In the genomic region with DNA sequence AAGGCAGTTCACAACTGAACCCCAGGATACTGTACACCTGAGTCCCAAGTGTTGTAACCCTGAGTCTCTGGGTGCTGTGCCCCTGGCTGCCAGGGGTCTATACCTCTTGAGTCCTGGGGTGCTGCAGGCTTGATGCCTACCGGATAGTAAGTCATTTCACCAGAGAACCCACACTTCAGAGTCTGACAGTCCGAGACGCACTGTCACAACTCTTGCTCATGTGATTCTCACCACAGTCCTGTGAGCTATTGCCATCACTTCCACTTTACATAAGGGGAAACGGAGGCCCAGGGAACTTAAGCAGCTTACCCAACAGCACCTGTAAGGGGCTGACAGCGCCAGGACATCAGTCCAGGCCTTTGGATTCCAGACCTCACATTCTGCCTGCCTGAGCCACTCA, we compare ENCODE assay signal across 19 cellular contexts.
"Had no signal": no experiment of that assay in that cellular context is flagged by ENCODE, and none has a peak within 500 bp of the region (broad histone marks: within the 10 kb centered on the region; RNA-seq: fewer than 3 reads in every experiment).

No MANE protein-coding gene starts in this region.

- H3K4me1 ChIP-seq: tibial artery had no signal

- H3K27ac ChIP-seq: tibial artery, vagina, WERI-Rb-1 had no signal

- H3K9me3 ChIP-seq: adrenal gland, mucosa of descending colon, tibial artery, vagina had no signal

- H3K4me3 Mint-ChIP-seq: activated CD8-positive, alpha-beta memory T cell treated with anti-CD3 and anti-CD28 coated beads, Interleukin-2, amount 10 ng/mL, durations not matched to agents 7 days and 5 days; activated naive CD4-positive, alpha-beta T cell treated with anti-CD3 and anti-CD28 coated beads, Interleukin-2, amount 10 ng/mL, durations not matched to agents 7 days and 5 days; memory B cell; natural killer cell had no signal

- H3K27me3 ChIP-seq: adrenal gland, tibial artery, vagina had no signal

- H3K4me1 Mint-ChIP-seq: memory B cell had no signal

- H3K36me3 Mint-ChIP-seq: activated CD8-positive, alpha-beta memory T cell treated with anti-CD3 and anti-CD28 coated beads, Interleukin-2, amount 10 ng/mL, durations not matched to agents 7 days and 5 days; activated naive CD4-positive, alpha-beta T cell treated with anti-CD3 and anti-CD28 coated beads, Interleukin-2, amount 10 ng/mL, durations not matched to agents 7 days and 5 days; memory B cell; natural killer cell had no signal

- DNase-seq: activated CD4-positive, alpha-beta T cell treated with anti-CD3 and anti-CD28 coated beads, Interleukin-2, amount 50 U/mL, for 48 hours; activated CD8-positive, alpha-beta memory T cell treated with anti-CD3 and anti-CD28 coated beads, Interleukin-2, amount 10 ng/mL, durations not matched to agents 7 days and 5 days; activated naive CD4-positive, alpha-beta T cell treated with anti-CD3 and anti-CD28 coated beads, Interleukin-2, amount 10 ng/mL, durations not matched to agents 7 days and 5 days; activated T-cell treated with anti-CD3 and anti-CD28 coated beads, Interleukin-2, amount 50 U/mL, for 1 hour; erythroblast; hippocampal formation; kidney; left ventricle myocardium superior; mucosa of descending colon; natural killer cell; stimulated activated CD4-positive, alpha-beta T cell treated with anti-CD3 and anti-CD28 coated beads, Interleukin-15, amount 100 ng/mL, for 24 hours; stimulated activated CD4-positive, alpha-beta T cell treated with anti-CD3 and anti-CD28 coated beads, Interleukin-4, amount 100 ng/mL, for 1 hour; stimulated activated naive CD4-positive, alpha-beta T cell; WERI-Rb-1 had no signal

- H3K9me3 Mint-ChIP-seq: memory B cell, natural killer cell had no signal

- H3K4me3 ChIP-seq: adrenal gland, mucosa of descending colon, tibial artery, vagina had no signal

- H3K27me3 Mint-ChIP-seq: activated CD8-positive, alpha-beta memory T cell treated with anti-CD3 and anti-CD28 coated beads, Interleukin-2, amount 10 ng/mL, durations not matched to agents 7 days and 5 days had no signal

- ATAC-seq: activated CD8-positive, alpha-beta memory T cell treated with anti-CD3 and anti-CD28 coated beads, Interleukin-2, amount 10 ng/mL, durations not matched to agents 7 days and 5 days; left ventricle myocardium superior; natural killer cell had no signal

- H3K36me3 ChIP-seq: adrenal gland, tibial artery, vagina, WERI-Rb-1 had no signal

- H3K27ac Mint-ChIP-seq: activated CD8-positive, alpha-beta memory T cell treated with anti-CD3 and anti-CD28 coated beads, Interleukin-2, amount 10 ng/mL, durations not matched to agents 7 days and 5 days; activated naive CD4-positive, alpha-beta T cell treated with anti-CD3 and anti-CD28 coated beads, Interleukin-2, amount 10 ng/mL, durations not matched to agents 7 days and 5 days; activated T-helper 2 cell treated with anti-CD3 and anti-CD28 coated beads, Interferon-gamma antibody, Interleukin-2, Interleukin-4, amounts not matched to agents 10 μg/mL and 5 μg/mL and 100 μg/mL, durations not matched to agents 14 hours and 24 hours and 36 hours; memory B cell; natural killer cell had no signal
